Comparison of ENCODE assay signal across 2 cellular contexts in the genomic region with DNA sequence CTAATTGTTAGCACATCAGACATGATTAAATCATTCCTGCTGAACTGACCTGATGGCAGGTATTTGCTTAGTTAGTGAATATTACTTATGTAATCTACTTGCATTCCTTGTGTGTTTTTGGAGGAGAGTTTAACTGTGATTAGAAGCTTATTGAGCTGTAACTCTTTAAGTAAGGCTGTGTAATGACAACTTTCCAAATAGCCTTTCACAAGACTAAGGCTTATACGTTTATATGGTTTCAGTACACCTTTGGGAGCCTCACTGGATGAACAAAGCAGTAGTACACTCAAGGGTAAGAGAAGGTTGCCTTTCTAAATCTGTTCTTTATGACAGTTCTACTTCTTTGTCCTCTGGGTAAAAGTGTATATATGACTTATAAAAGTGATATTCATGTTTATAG.
TF ChIP-seq lines count a peak whose summit lies in the region.

No MANE protein-coding gene starts in this region.

TF ChIP-seq in HEK293, 187 proteins besides CTCF, POLR2A, EP300 and RAD21:
- TF ChIP-seq ZNF658 (tag by site-specific recombination; IDR thresholded peaks at IDR 0.05) (no peak), ZBTB17 (tag by site-specific recombination; IDR thresholded peaks at IDR 0.05) (peak; percentile 49; the same call in 1 of the 2 replicates)

TF ChIP-seq in GM12878, 131 proteins besides CTCF, POLR2A, EP300 and RAD21:
- TF ChIP-seq JUNB (IDR thresholded peaks at IDR 0.05) (no peak), YBX1 (IDR thresholded peaks at IDR 0.05) (no peak), FOS (IDR thresholded peaks at IDR 0.05; ENCODE audit: borderline replicate concordance, extremely low read depth, insufficient read length) (no peak), DPF2 (IDR thresholded peaks at IDR 0.05) (no peak)
